In genomic region chr16:19868421-19868820, GRCh38 we compare ENCODE assay signal across 16 cellular contexts. TPM values are rescaled to one million over a fixed set of nuclear protein-coding genes. Genes with fewer than 3 reads are reported as not detected.
"Had no signal": no experiment of that assay in that cellular context is flagged by ENCODE, and none has a peak within 500 bp of the region (broad histone marks: within the 10 kb centered on the region; RNA-seq: fewer than 3 reads in every experiment).

No MANE protein-coding gene starts in this region.

- H3K27me3 ChIP-seq: esophagus squamous epithelium, pancreas, SJSA1, upper lobe of left lung had no signal

- H3K4me1 Mint-ChIP-seq: activated CD8-positive, alpha-beta memory T cell treated with anti-CD3 and anti-CD28 coated beads, Interleukin-2, amount 10 ng/mL, durations not matched to agents 7 days and 5 days; activated naive CD8-positive, alpha-beta T cell treated with anti-CD3 and anti-CD28 coated beads for 36 hours; stimulated activated effector memory CD8-positive, alpha-beta T cell treated with anti-CD3 and anti-CD28 coated beads, Interleukin-12 subunit alpha, Interleukin-12 subunit beta, amount 100 ng/mL, for 72 hours had no signal

- H3K27ac ChIP-seq: esophagus squamous epithelium, foreskin keratinocyte, pancreas, SJSA1, upper lobe of left lung had no signal

- H3K9me3 Mint-ChIP-seq: activated naive CD8-positive, alpha-beta T cell treated with anti-CD3 and anti-CD28 coated beads for 36 hours; activated T-cell treated with anti-CD3 and anti-CD28 coated beads, Interleukin-2, amount 50 U/mL, for 24 hours; stimulated activated effector memory CD8-positive, alpha-beta T cell treated with anti-CD3 and anti-CD28 coated beads, Interleukin-12 subunit alpha, Interleukin-12 subunit beta, amount 100 ng/mL, for 72 hours had no signal

- DNase-seq: activated CD4-positive, alpha-beta T cell treated with anti-CD3 and anti-CD28 coated beads for 1 hour; activated CD4-positive, alpha-beta T cell treated with anti-CD3 and anti-CD28 coated beads, Interleukin-2, amount 50 U/mL, for 48 hours; activated CD8-positive, alpha-beta memory T cell treated with anti-CD3 and anti-CD28 coated beads, Interleukin-2, amount 10 ng/mL, durations not matched to agents 7 days and 5 days; activated effector memory CD4-positive, alpha-beta T cell treated with anti-CD3 and anti-CD28 coated beads, Interleukin-2, amount 50 U/mL, for 16 hours; activated naive CD8-positive, alpha-beta T cell treated with anti-CD3 and anti-CD28 coated beads for 36 hours; activated T-cell treated with anti-CD3 and anti-CD28 coated beads, Interleukin-2, amount 50 U/mL, for 24 hours; esophagus squamous epithelium; foreskin keratinocyte; islet precursor cell; pancreas; SW 1271; upper lobe of left lung had no signal

- H3K4me3 ChIP-seq: esophagus squamous epithelium, pancreas, SJSA1, smooth muscle cell, upper lobe of left lung had no signal

- H3K36me3 Mint-ChIP-seq: activated CD8-positive, alpha-beta memory T cell treated with anti-CD3 and anti-CD28 coated beads, Interleukin-2, amount 10 ng/mL, durations not matched to agents 7 days and 5 days; activated naive CD8-positive, alpha-beta T cell treated with anti-CD3 and anti-CD28 coated beads for 36 hours; stimulated activated effector memory CD8-positive, alpha-beta T cell treated with anti-CD3 and anti-CD28 coated beads, Interleukin-12 subunit alpha, Interleukin-12 subunit beta, amount 100 ng/mL, for 72 hours had no signal

- FAIRE-seq: astrocyte, pancreas had no signal

- ATAC-seq: activated CD8-positive, alpha-beta memory T cell treated with anti-CD3 and anti-CD28 coated beads, Interleukin-2, amount 10 ng/mL, durations not matched to agents 7 days and 5 days; foreskin keratinocyte; stimulated activated effector memory CD8-positive, alpha-beta T cell treated with anti-CD3 and anti-CD28 coated beads, Interleukin-12 subunit alpha, Interleukin-12 subunit beta, amount 100 ng/mL, for 72 hours had no signal

- H3K27me3 Mint-ChIP-seq: activated CD8-positive, alpha-beta memory T cell treated with anti-CD3 and anti-CD28 coated beads, Interleukin-2, amount 10 ng/mL, durations not matched to agents 7 days and 5 days; activated naive CD8-positive, alpha-beta T cell treated with anti-CD3 and anti-CD28 coated beads for 36 hours had no signal

- H3K27ac Mint-ChIP-seq: activated CD8-positive, alpha-beta memory T cell treated with anti-CD3 and anti-CD28 coated beads, Interleukin-2, amount 10 ng/mL, durations not matched to agents 7 days and 5 days; activated naive CD8-positive, alpha-beta T cell treated with anti-CD3 and anti-CD28 coated beads for 36 hours; activated T-cell treated with anti-CD3 and anti-CD28 coated beads, Interleukin-2, amount 50 U/mL, for 24 hours; stimulated activated effector memory CD8-positive, alpha-beta T cell treated with anti-CD3 and anti-CD28 coated beads, Interleukin-12 subunit alpha, Interleukin-12 subunit beta, amount 100 ng/mL, for 72 hours had no signal

- H3K4me1 ChIP-seq: esophagus squamous epithelium, foreskin keratinocyte, pancreas, SJSA1, upper lobe of left lung had no signal

- H3K36me3 ChIP-seq: upper lobe of left lung had no signal

- H3K4me3 Mint-ChIP-seq: activated CD8-positive, alpha-beta memory T cell treated with anti-CD3 and anti-CD28 coated beads, Interleukin-2, amount 10 ng/mL, durations not matched to agents 7 days and 5 days; activated naive CD8-positive, alpha-beta T cell treated with anti-CD3 and anti-CD28 coated beads for 36 hours; activated T-cell treated with anti-CD3 and anti-CD28 coated beads, Interleukin-2, amount 50 U/mL, for 24 hours; stimulated activated effector memory CD8-positive, alpha-beta T cell treated with anti-CD3 and anti-CD28 coated beads, Interleukin-12 subunit alpha, Interleukin-12 subunit beta, amount 100 ng/mL, for 72 hours had no signal

- H3K9me3 ChIP-seq: esophagus squamous epithelium, pancreas, SJSA1, upper lobe of left lung had no signal

RNA-seq across cellular contexts. Expression of gene GPRC5B, which starts 16.2 kb away (rescaled TPM):
- total RNA-seq: activated CD8-positive, alpha-beta memory T cell treated with anti-CD3 and anti-CD28 coated beads, Interleukin-2, amount 10 ng/mL, durations not matched to agents 7 days and 5 days had no signal
